27 cellular contexts compared by ENCODE assay signal in genomic region chr5:56729488-56729887, GRCh38.
A peak's percentile ranks its signal among the peaks of the same experiment; 100 is the strongest.
DNase-seq lines count a peak whose midpoint lies in the region; ATAC-seq and TF ChIP-seq lines count a peak whose summit lies in the region.
"Had no signal": no experiment of that assay in that cellular context is flagged by ENCODE, and none has a peak within 500 bp of the region (broad histone marks: within the 10 kb centered on the region; RNA-seq: fewer than 3 reads in every experiment).

No MANE protein-coding gene starts in this region.

- no peak for TF ChIP-seq EP300 in SK-N-SH (IDR thresholded peaks at IDR 0.05; ENCODE audit: borderline replicate concordance in 1 of 2, low read depth in 1 of 2, low read length in 1 of 2)

- H2AFZ ChIP-seq in SK-N-SH (ENCODE audit: low read depth): no peak overlapping the region
- H2AFZ ChIP-seq: hepatocyte had no signal

- H3F3A ChIP-seq in SK-N-SH (replicated peaks; ENCODE audit: insufficient read depth): no peaks in the 10 kb centered on the region

- H3K9me3 ChIP-seq in T-helper 17 cell (ENCODE audit: control insufficient read depth, low read length, poor library complexity, severe bottlenecking) (no peaks in the 10 kb centered on the region), SK-N-SH (no peaks in the 10 kb centered on the region)
- no peaks in the 10 kb centered on the region for H3K9me3 ChIP-seq in naive thymus-derived CD4-positive, alpha-beta T cell (ENCODE audit: control insufficient read depth in 2 of 3, low read length in 3 of 3)
- H3K9me3 ChIP-seq: gastroesophageal sphincter, lower lobe of right lung, ovary, upper lobe of right lung had no signal

- H3K9ac ChIP-seq in SK-N-SH: no peak overlapping the region

- no peaks in the 10 kb centered on the region for H3K27me3 Mint-ChIP-seq in T-helper 17 cell
- no peaks in the 10 kb centered on the region for H3K27me3 Mint-ChIP-seq in naive thymus-derived CD4-positive, alpha-beta T cell

- H3K79me2 ChIP-seq in SK-N-SH (ENCODE audit: insufficient read depth): no peaks in the 10 kb centered on the region
- H3K79me2 ChIP-seq: hepatocyte had no signal

- no peaks in the 10 kb centered on the region for H3K27me3 ChIP-seq in naive thymus-derived CD4-positive, alpha-beta T cell (ENCODE audit: control insufficient read depth in 2 of 2, insufficient read depth in 2 of 2, low read length in 2 of 2)
- H3K27me3 ChIP-seq in SK-N-SH (ENCODE audit: insufficient read depth): no peaks in the 10 kb centered on the region; the same call in 1 of the 2 replicates
- H3K27me3 ChIP-seq: brain microvascular endothelial cell, gastroesophageal sphincter, hepatocyte, ovary, upper lobe of right lung had no signal

- POLR2A ChIA-PET in naive thymus-derived CD4-positive, alpha-beta T cell (lab: Charles Lee): interaction anchor here (0.7 kb wide), 1 partner anchor 1978 kb away, joined by 3 read pairs; no protein-coding TSS in a partner anchor
- POLR2A ChIA-PET in GM10248 (lab: Yijun Ruan, JAX) (no interaction called here), SK-N-SH (lab: Yijun Ruan, JAX) (no interaction called here)

- no peak overlapping the region for H3K4me3 ChIP-seq in naive thymus-derived CD4-positive, alpha-beta T cell (ENCODE audit: low read length)
- no peak overlapping the region for H3K4me3 ChIP-seq in SK-N-SH (ENCODE audit: low read depth in 2 of 2, low read length in 1 of 2)
- H3K4me3 ChIP-seq: gastroesophageal sphincter, hepatocyte, lower lobe of right lung, ovary, SK-N-MC, upper lobe of right lung had no signal

- ATAC-seq in GM18502 (IDR thresholded peaks at IDR 0.05; ENCODE audit: poor library complexity, unreplicated experiment): peak; percentile 59
- ATAC-seq in T-helper 17 cell: peak; percentile 67
- ATAC-seq in naive thymus-derived CD4-positive, alpha-beta T cell: peak; percentile 60
- ATAC-seq in Right ventricle myocardium superior (ENCODE audit: poor library complexity): no peak
- ATAC-seq: gastroesophageal sphincter, lower lobe of right lung, PC-3, upper lobe of right lung had no signal

- H3K27ac Mint-ChIP-seq in T-helper 17 cell: peak overlapping the region; percentile 41
- H3K27ac Mint-ChIP-seq in naive thymus-derived CD4-positive, alpha-beta T cell: peak overlapping the region in 2 of 9 donors; percentile 10 to 75
- H3K27ac Mint-ChIP-seq: activated T-helper 2 cell treated with anti-CD3 and anti-CD28 coated beads, Interferon-gamma antibody, Interleukin-2, Interleukin-4, amounts not matched to agents 10 μg/mL and 5 μg/mL and 100 μg/mL, durations not matched to agents 14 hours and 24 hours and 36 hours; T-helper 1 cell treated with Interleukin-12 subunit alpha and Interleukin-12 subunit beta and Interleukin-4 antibody, amounts not matched to agents 30 μg/mL and 1 μg/mL, for 36 hours had no signal

- H3K27ac ChIP-seq in naive thymus-derived CD4-positive, alpha-beta T cell (ENCODE audit: low read depth, low read length): no peak overlapping the region
- H3K27ac ChIP-seq in SK-N-SH (ENCODE audit: low read depth in 2 of 2, low read length in 1 of 2): no peak overlapping the region
- H3K27ac ChIP-seq: brain microvascular endothelial cell, gastroesophageal sphincter, hepatocyte, lower lobe of right lung, ovary, SK-N-MC, upper lobe of right lung had no signal

- peaks cover 0 to 3% (median 0%) of the 10 kb centered on the region in 11 donors for H3K9me3 Mint-ChIP-seq in naive thymus-derived CD4-positive, alpha-beta T cell
- H3K9me3 Mint-ChIP-seq: T-helper 1 cell treated with Interleukin-12 subunit alpha and Interleukin-12 subunit beta and Interleukin-4 antibody, amounts not matched to agents 30 μg/mL and 1 μg/mL, for 36 hours had no signal

- CTCF ChIA-PET in naive thymus-derived CD4-positive, alpha-beta T cell (lab: Charles Lee): no interaction called here
- CTCF ChIA-PET in GM10248 (lab: Yijun Ruan, JAX) (no interaction called here), SK-N-SH (lab: Yijun Ruan, JAX) (no interaction called here)

- TF ChIP-seq RAD21 in SK-N-SH (IDR thresholded peaks at IDR 0.05; ENCODE audit: low read length): no peak

- WGBS in SK-N-SH (ENCODE audit: low lambda C conversion rate): 42% methylated on average over 1 of the region's 1 CpG

- no peak overlapping the region for H3K4me3 Mint-ChIP-seq in T-helper 17 cell
- no peak overlapping the region for H3K4me3 Mint-ChIP-seq in naive thymus-derived CD4-positive, alpha-beta T cell
- H3K4me3 Mint-ChIP-seq: T-helper 1 cell treated with Interleukin-12 subunit alpha and Interleukin-12 subunit beta and Interleukin-4 antibody, amounts not matched to agents 30 μg/mL and 1 μg/mL, for 36 hours had no signal

- H3K36me3 ChIP-seq in naive thymus-derived CD4-positive, alpha-beta T cell (ENCODE audit: control insufficient read depth in 2 of 3, insufficient read depth in 3 of 3, low read length in 3 of 3): no peaks in the 10 kb centered on the region
- H3K36me3 ChIP-seq in SK-N-SH (replicated peaks in 1 of 2; ENCODE audit: control insufficient read depth in 1 of 2, insufficient read depth in 2 of 2, low read length in 1 of 2): no peaks in the 10 kb centered on the region
- H3K36me3 ChIP-seq: brain microvascular endothelial cell, gastroesophageal sphincter, lower lobe of right lung, ovary, upper lobe of right lung had no signal

- intact Hi-C loops in naive thymus-derived CD4-positive, alpha-beta T cell (cut with micrococcal nuclease): no loop called here
- intact Hi-C loops in cardiac septum (cut with DNase I): no loop called here
- intact Hi-C loops in Right ventricle myocardium superior (cut with DNase I): no loop called here

- no peak for TF ChIP-seq CTCF in GM10248 (IDR thresholded peaks at IDR 0.05; ENCODE audit: control extremely low read depth, extremely low read depth, low read depth, missing control alignments)
- no peak for TF ChIP-seq CTCF in SK-N-SH (IDR thresholded peaks at IDR 0.05)

- H3K9me2 ChIP-seq in SK-N-SH: no peaks in the 10 kb centered on the region

- no peaks in the 10 kb centered on the region for H4K20me1 ChIP-seq in SK-N-SH (ENCODE audit: insufficient read depth)

- H3K4me2 ChIP-seq in SK-N-SH: no peak overlapping the region
- H3K4me2 ChIP-seq: hepatocyte had no signal

- no peaks in the 10 kb centered on the region for H3K36me3 Mint-ChIP-seq in T-helper 17 cell (ENCODE audit: low read depth)
- H3K36me3 Mint-ChIP-seq in naive thymus-derived CD4-positive, alpha-beta T cell: peaks cover 0 to 7% (median 0%) of the 10 kb centered on the region in 5 donors

- DNase-seq in CD1c-positive myeloid dendritic cell (ENCODE audit: extremely low spot score): peak; percentile 52
- DNase-seq in T-helper 17 cell: no peak
- no peak for DNase-seq in naive thymus-derived CD4-positive, alpha-beta T cell
- DNase-seq in GM10248 (ENCODE audit: extremely low spot score): no peak
- no peak for DNase-seq in cardiac septum (ENCODE audit: low spot score)
- DNase-seq in SK-N-SH: no peak
- no peak for DNase-seq in Right ventricle myocardium superior
- DNase-seq: activated CD4-positive, alpha-beta T cell treated with anti-CD3 and anti-CD28 coated beads, Interleukin-2, amount 50 U/mL, for 4 hours; activated naive CD4-positive, alpha-beta T cell treated with anti-CD3 and anti-CD28 coated beads, Interleukin-2, amount 50 U/mL, for 16 hours; amygdala; brain microvascular endothelial cell; C1 segment of cervical spinal cord; DMS79; H7; IMR-90; lower lobe of right lung; ovary; PC-3; stimulated activated CD4-positive, alpha-beta T cell treated with anti-CD3 and anti-CD28 coated beads, Interleukin-15, amount 100 ng/mL, for 24 hours; stimulated activated naive CD4-positive, alpha-beta T cell; upper lobe of right lung had no signal

- no peaks in the 10 kb centered on the region for H3K4me1 ChIP-seq in naive thymus-derived CD4-positive, alpha-beta T cell (ENCODE audit: control insufficient read depth in 2 of 2, insufficient read depth in 2 of 2, low read length in 2 of 2)
- peaks cover 0 to 5% of the 10 kb centered on the region in 2 experiments; a peak in 1 of 4 replicates for H3K4me1 ChIP-seq in SK-N-SH (ENCODE audit: control insufficient read depth in 1 of 2, insufficient read depth in 2 of 2, low read depth in 1 of 2, low read length in 1 of 2)

- peaks cover 24% of the 10 kb centered on the region for H3K4me1 Mint-ChIP-seq in T-helper 17 cell
- H3K4me1 Mint-ChIP-seq in naive thymus-derived CD4-positive, alpha-beta T cell: peaks cover 13 to 38% (median 26%) of the 10 kb centered on the region in 7 donors

TF ChIP-seq in SK-N-SH, 30 proteins besides CTCF, POLR2A, EP300 and RAD21:
- no peak for TF ChIP-seq GABPA (IDR thresholded peaks at IDR 0.05; ENCODE audit: low read depth)
- TF ChIP-seq, protein P1, sequence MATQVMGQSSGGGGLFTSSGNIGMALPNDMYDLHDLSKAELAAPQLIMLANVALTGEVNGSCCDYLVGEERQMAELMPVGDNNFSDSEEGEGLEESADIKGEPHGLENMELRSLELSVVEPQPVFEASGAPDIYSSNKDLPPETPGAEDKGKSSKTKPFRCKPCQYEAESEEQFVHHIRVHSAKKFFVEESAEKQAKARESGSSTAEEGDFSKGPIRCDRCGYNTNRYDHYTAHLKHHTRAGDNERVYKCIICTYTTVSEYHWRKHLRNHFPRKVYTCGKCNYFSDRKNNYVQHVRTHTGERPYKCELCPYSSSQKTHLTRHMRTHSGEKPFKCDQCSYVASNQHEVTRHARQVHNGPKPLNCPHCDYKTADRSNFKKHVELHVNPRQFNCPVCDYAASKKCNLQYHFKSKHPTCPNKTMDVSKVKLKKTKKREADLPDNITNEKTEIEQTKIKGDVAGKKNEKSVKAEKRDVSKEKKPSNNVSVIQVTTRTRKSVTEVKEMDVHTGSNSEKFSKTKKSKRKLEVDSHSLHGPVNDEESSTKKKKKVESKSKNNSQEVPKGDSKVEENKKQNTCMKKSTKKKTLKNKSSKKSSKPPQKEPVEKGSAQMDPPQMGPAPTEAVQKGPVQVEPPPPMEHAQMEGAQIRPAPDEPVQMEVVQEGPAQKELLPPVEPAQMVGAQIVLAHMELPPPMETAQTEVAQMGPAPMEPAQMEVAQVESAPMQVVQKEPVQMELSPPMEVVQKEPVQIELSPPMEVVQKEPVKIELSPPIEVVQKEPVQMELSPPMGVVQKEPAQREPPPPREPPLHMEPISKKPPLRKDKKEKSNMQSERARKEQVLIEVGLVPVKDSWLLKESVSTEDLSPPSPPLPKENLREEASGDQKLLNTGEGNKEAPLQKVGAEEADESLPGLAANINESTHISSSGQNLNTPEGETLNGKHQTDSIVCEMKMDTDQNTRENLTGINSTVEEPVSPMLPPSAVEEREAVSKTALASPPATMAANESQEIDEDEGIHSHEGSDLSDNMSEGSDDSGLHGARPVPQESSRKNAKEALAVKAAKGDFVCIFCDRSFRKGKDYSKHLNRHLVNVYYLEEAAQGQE (IDR thresholded peaks at IDR 0.05; ENCODE audit: low read depth, low read length): no peak
